In the genomic region with DNA sequence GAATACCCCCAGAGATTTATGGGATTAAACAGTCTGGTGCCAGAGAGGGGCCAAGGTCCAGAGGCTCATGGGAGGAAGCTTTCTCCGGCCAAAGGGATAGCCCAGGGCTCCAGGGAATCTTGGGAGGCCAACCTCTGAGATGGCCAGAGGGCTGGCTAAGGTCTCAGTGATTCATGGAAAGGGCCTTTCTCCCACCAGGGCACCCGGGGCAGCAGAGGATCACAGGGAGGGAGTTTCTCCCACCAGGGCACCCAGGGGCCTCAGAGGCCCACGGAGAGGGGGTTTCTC, we compare ENCODE assay signal across 7 cellular contexts. TPM values are rescaled to one million over a fixed set of nuclear protein-coding genes. Genes with fewer than 3 reads are reported as not detected.
DNase-seq lines count a peak whose midpoint lies in the region; ATAC-seq and TF ChIP-seq lines count a peak whose summit lies in the region.

No MANE protein-coding gene starts in this region.

- H3K4me1 ChIP-seq in HEK293 (ENCODE audit: control insufficient read depth, insufficient read depth, low read length) (no peaks in the 10 kb centered on the region), ascending aorta (peaks cover 4 to 8% of the 10 kb centered on the region in 2 donors), suprapubic skin (peaks cover 15% of the 10 kb centered on the region)

- peak in 1 of 2 donors; percentile 82 for DNase-seq in ascending aorta (ENCODE audit: low spot score in 2 of 2)
- DNase-seq in memory B cell (ENCODE audit: low spot score in 2 of 2), result no peak
- DNase-seq in suprapubic skin (ENCODE audit: low spot score in 2 of 2), result no peak
- DNase-seq in stimulated activated CD4-positive, alpha-beta T cell treated with anti-CD3 and anti-CD28 coated beads, Interleukin-15, amount 100 ng/mL, for 24 hours, result no peak
- DNase-seq in activated T-cell treated with anti-CD3 and anti-CD28 coated beads for 4 hours, result no peak

- H3K27ac ChIP-seq in HEK293 (ENCODE audit: extremely low read depth, low read depth, low read length), result peak overlapping the region; percentile 13; the same call in 1 of the 2 replicates
- H3K27ac ChIP-seq in ascending aorta, result peak overlapping the region; percentile 80 to 92
- peak overlapping the region; percentile 77 for H3K27ac ChIP-seq in suprapubic skin

- no peaks in the 10 kb centered on the region for H3K9me3 Mint-ChIP-seq in memory B cell

- H3K27me3 Mint-ChIP-seq in memory B cell, result no peaks in the 10 kb centered on the region

- H3K4me1 Mint-ChIP-seq in memory B cell, result peaks cover 6% of the 10 kb centered on the region

- POLR2A ChIA-PET in HEK293 (lab: Yijun Ruan, JAX), result interaction anchor here (0.6 to 2.7 kb wide), 11 partner anchors 11 to 353 kb away, joined by 3 to 28 read pairs (median 5); partner anchors contain the start of genes BCAT2, CA11, GYS1 and HSD17B14

- ATAC-seq in memory B cell (ENCODE audit: low read depth) (no peak), GM21390 (IDR thresholded peaks at IDR 0.05; ENCODE audit: unreplicated experiment) (no peak)

- no peaks in the 10 kb centered on the region for H3K9me3 ChIP-seq in HEK293 (ENCODE audit: control insufficient read depth, insufficient read depth, low read depth, low read length)
- H3K9me3 ChIP-seq in ascending aorta, result no peaks in the 10 kb centered on the region
- no peaks in the 10 kb centered on the region for H3K9me3 ChIP-seq in suprapubic skin

- TF ChIP-seq EP300 in suprapubic skin (IDR thresholded peaks at IDR 0.05), result no peak

- no peak overlapping the region for H3K4me3 Mint-ChIP-seq in memory B cell

- no peak for TF ChIP-seq POLR2A in suprapubic skin (IDR thresholded peaks at IDR 0.05)

- intact Hi-C loops in ascending aorta (cut with DNase I), result loop anchor here (1.0 to 2.0 kb wide), 4 partner anchors 16 to 173 kb away; partner anchors contain the start of genes BCAT2 and PPP1R15A

- TF ChIP-seq CTCF in HEK293 (tag by site-specific recombination; IDR thresholded peaks at IDR 0.05) (no peak), ascending aorta (IDR thresholded peaks at IDR 0.05) (no peak), suprapubic skin (IDR thresholded peaks at IDR 0.05) (no peak)

- H3K36me3 ChIP-seq in HEK293 (ENCODE audit: control insufficient read depth in 2 of 2, insufficient read depth in 1 of 2, low read length in 2 of 2) (peaks cover 0 to 8% of the 10 kb centered on the region in 2 experiments; a peak in 2 of 3 replicates), ascending aorta (peaks cover 16 to 17% of the 10 kb centered on the region in 2 donors), suprapubic skin (peaks cover 8% of the 10 kb centered on the region)

- WGBS in suprapubic skin, result 69% methylated on average over 3 of the region's 3 CpGs

- peak overlapping the region; percentile 94 for H3K27ac Mint-ChIP-seq in memory B cell

- CTCF ChIA-PET in HEK293 (lab: Yijun Ruan, JAX), result interaction anchor here (0.5 to 3.7 kb wide), 48 partner anchors 9 to 1567 kb away, joined by 3 to 101 read pairs (median 4); partner anchors contain the start of genes BCAT2, CA11, FGF21 and FUT1

- H3K27me3 ChIP-seq in ascending aorta (no peaks in the 10 kb centered on the region), suprapubic skin (no peaks in the 10 kb centered on the region)

- peaks cover 2% of the 10 kb centered on the region for H3K36me3 Mint-ChIP-seq in memory B cell

- H3K4me3 ChIP-seq in HEK293 (ENCODE audit: low read depth, low read length) (no peak overlapping the region), ascending aorta (no peak overlapping the region), suprapubic skin (no peak overlapping the region)

TF ChIP-seq in HEK293, 187 proteins besides CTCF, POLR2A, EP300 and RAD21:
- TF ChIP-seq PRDM1 (tag by site-specific recombination; IDR thresholded peaks at IDR 0.05), result peak; percentile 39
- no peak for TF ChIP-seq ZNF747 (tag by site-specific recombination; IDR thresholded peaks at IDR 0.05)

RNA-seq across cellular contexts. Expression of gene BCAT2, which starts 15.0 kb away (rescaled TPM):
- 42.4 TPM for total RNA-seq in ascending aorta
- total RNA-seq in suprapubic skin, result 10 to 100 TPM; 33.5 to 50.6 (median 38.1) TPM

RNA-seq across cellular contexts. Expression of gene FGF21, which starts 40.5 kb away (rescaled TPM):
- total RNA-seq in ascending aorta (not detected), suprapubic skin (not detected)

RNA-seq across cellular contexts. Expression of gene HSD17B14, which starts 40.5 kb away (rescaled TPM):
- 9.8 TPM for total RNA-seq in ascending aorta
- 1 to 10 TPM; 2.5 to 3.4 (median 3.1) TPM for total RNA-seq in suprapubic skin

RNA-seq across cellular contexts. Expression of gene FUT1, which starts 43.4 kb away (rescaled TPM):
- total RNA-seq in ascending aorta, result 3.8 TPM
- total RNA-seq in suprapubic skin, result 1 to 10 TPM; 1.2 to 3.9 (median 2.6) TPM

RNA-seq across cellular contexts. Expression of gene IZUMO1, which starts 49.1 kb away (rescaled TPM):
- not detected for total RNA-seq in ascending aorta
- under 1 TPM in 2 of 4 donors, not detected in 2; 0.40 to 0.45 TPM for total RNA-seq in suprapubic skin

Comparison
In these comparisons a context has a peak if more than half of its experiments do, and no peak if none do; other contexts are left out.
1. H3K27ac ChIP-seq: peak in every context shown above with its lines; median percentile 86 in ascending aorta; 77 in suprapubic skin; 13 in HEK293.